19 cellular contexts compared by ENCODE assay signal in genomic region chr18:37489011-37489410, GRCh38.
A peak's percentile ranks its signal among the peaks of the same experiment; 100 is the strongest.
DNase-seq lines count a peak whose midpoint lies in the region; ATAC-seq and TF ChIP-seq lines count a peak whose summit lies in the region.
"Had no signal": no experiment of that assay in that cellular context is flagged by ENCODE, and none has a peak within 500 bp of the region (broad histone marks: within the 10 kb centered on the region; RNA-seq: fewer than 3 reads in every experiment).

No MANE protein-coding gene starts in this region.

- no peak overlapping the region for H3K4me3 ChIP-seq in GM23338
- H3K4me3 ChIP-seq in neuronal stem cell (ENCODE audit: low read length in 2 of 2): no peak overlapping the region
- no peak overlapping the region for H3K4me3 ChIP-seq in psoas muscle
- H3K4me3 ChIP-seq: BLaER1 had no signal

- H3K79me1 ChIP-seq in neuronal stem cell (ENCODE audit: low read depth, low read length): no peaks in the 10 kb centered on the region

- H3K27me3 ChIP-seq in GM23338 (ENCODE audit: insufficient read depth) (peaks cover 37% of the 10 kb centered on the region), neuronal stem cell (ENCODE audit: control insufficient read depth in 3 of 3, insufficient read depth in 3 of 3, low read depth in 1 of 3, low read length in 3 of 3) (peaks cover 6 to 51% (median 33%) of the 10 kb centered on the region in 3 experiments), psoas muscle (ENCODE audit: insufficient read depth in 3 of 3, low read length in 2 of 3) (peaks cover 0 to 75% (median 27%) of the 10 kb centered on the region in 3 donors)
- H3K27me3 ChIP-seq: BLaER1 had no signal

- ATAC-seq in GM23338 (no peak), psoas muscle (no peak)
- ATAC-seq: CD8-positive, alpha-beta T cell; HCT116 had no signal

- TF ChIP-seq CTCF in GM23338 (conservative IDR thresholded peaks at IDR 0.05; ENCODE audit: low read depth in 2 of 2) (no peak), psoas muscle (IDR thresholded peaks at IDR 0.05) (no peak)

- no peaks in the 10 kb centered on the region; the same call in 1 of the 2 replicates for H3K9me2 ChIP-seq in GM23338 (ENCODE audit: insufficient read depth)

- H3K23ac ChIP-seq in neuronal stem cell (ENCODE audit: low read depth, low read length, poor library complexity): no peak overlapping the region

- H3K36me3 Mint-ChIP-seq in GM23338 (ENCODE audit: low read depth): no peaks in the 10 kb centered on the region; the same call in 2 of the 3 replicates
- H3K36me3 Mint-ChIP-seq: CD8-positive, alpha-beta T cell had no signal

- intact Hi-C loops in psoas muscle (cut with DNase I): loop anchor here in 1 of 2 donors (5.0 kb wide), 1 partner anchor 53 kb away; no protein-coding TSS in a partner anchor

- H4K91ac ChIP-seq in neuronal stem cell (ENCODE audit: low read depth, low read length, poor library complexity): peak overlapping the region; percentile 32

- H3K9me3 ChIP-seq in neuronal stem cell (replicated peaks in 1 of 2; ENCODE audit: control insufficient read depth in 2 of 2, insufficient read depth in 1 of 2, low read depth in 1 of 2, low read length in 2 of 2): no peaks in the 10 kb centered on the region
- H3K9me3 ChIP-seq in psoas muscle: no peaks in the 10 kb centered on the region

- H3K27ac ChIP-seq in GM23338 (ENCODE audit: low read depth) (no peak overlapping the region), cingulate gyrus (ENCODE audit: low read depth, low read length) (peak overlapping the region; percentile 8), neuronal stem cell (replicated peaks; ENCODE audit: low read length) (no peak overlapping the region), psoas muscle (no peak overlapping the region)
- H3K27ac ChIP-seq: 22Rv1, BLaER1, C4-2B had no signal

- no peak overlapping the region for H4K8ac ChIP-seq in neuronal stem cell (ENCODE audit: low read depth, low read length)

- H2AFZ ChIP-seq in GM23338: no peak overlapping the region
- no peak overlapping the region for H2AFZ ChIP-seq in neuronal stem cell (ENCODE audit: low read length)

- H3K4me1 ChIP-seq in GM23338 (ENCODE audit: insufficient read depth) (peaks cover 49% of the 10 kb centered on the region), neuronal stem cell (ENCODE audit: control insufficient read depth in 2 of 2, insufficient read depth in 1 of 2, low read depth in 1 of 2, low read length in 2 of 2) (peaks cover 0 to 10% of the 10 kb centered on the region in 2 donors), psoas muscle (no peaks in the 10 kb centered on the region)

- no peak overlapping the region for H2BK15ac ChIP-seq in neuronal stem cell (ENCODE audit: low read length)

- no peak overlapping the region for H3K4ac ChIP-seq in neuronal stem cell (ENCODE audit: low read length)

- no peak overlapping the region for H3K4me3 Mint-ChIP-seq in GM23338
- H3K4me3 Mint-ChIP-seq: B cell; CD4-positive, CD25-positive, alpha-beta regulatory T cell; CD8-positive, alpha-beta T cell had no signal

- no peaks in the 10 kb centered on the region; the same call in 2 of the 3 replicates for H3K9me3 Mint-ChIP-seq in GM23338
- H3K9me3 Mint-ChIP-seq: CD8-positive, alpha-beta T cell had no signal

- DNase-seq in NCI-H82 (lab: John Stamatoyannopoulos, UW): peak; percentile 61
- no peak for DNase-seq in NCI-H82 treated with DMSO at 0.1 percent for 48 hours (lab: John Stamatoyannopoulos, UW; ENCODE audit: unreplicated experiment)
- no peak for DNase-seq in GM23338 (ENCODE audit: low spot score)
- DNase-seq in neuronal stem cell (ENCODE audit: low spot score): no peak
- no peak for DNase-seq in NCI-H187 (lab: John Stamatoyannopoulos, UW)
- DNase-seq in psoas muscle: no peak
- no peak for DNase-seq in NCI-H146 treated with DMSO at 0.1 percent for 48 hours (lab: John Stamatoyannopoulos, UW; ENCODE audit: unreplicated experiment)
- DNase-seq: CD4-positive, CD25-positive, alpha-beta regulatory T cell; CD8-positive, alpha-beta T cell; DMS153; DND-41; GOT3; H7 had no signal

- H3K14ac ChIP-seq in neuronal stem cell (ENCODE audit: low read length): no peak overlapping the region

- no peak overlapping the region for H2BK5ac ChIP-seq in neuronal stem cell (ENCODE audit: low read length)

- H2AK5ac ChIP-seq in neuronal stem cell (ENCODE audit: low read depth, low read length): peak overlapping the region; percentile 88

- H3K27me3 Mint-ChIP-seq in GM23338 (ENCODE audit: insufficient read depth, low read depth, poor library complexity): peaks cover 38% of the 10 kb centered on the region

- WGBS in neuronal stem cell (ENCODE audit: extremely low coverage in 2 of 2, insufficient read length in 2 of 2, insufficient replicate concordance in 1 of 2), 2 donors: no CpG with 5 or more reads among the region's 9 CpGs
- WGBS in psoas muscle, 3 donors: 73 to 81% (median 77%) methylated on average over 9 of the region's 9 CpGs

- H3F3A ChIP-seq in GM23338 (replicated peaks; ENCODE audit: low read depth): peaks cover 8% of the 10 kb centered on the region; the same call in 1 of the 2 replicates

- H2BK12ac ChIP-seq in neuronal stem cell (ENCODE audit: low read length): no peak overlapping the region

- no peaks in the 10 kb centered on the region for H3K79me2 ChIP-seq in GM23338 (replicated peaks; ENCODE audit: insufficient read depth)

- H2BK120ac ChIP-seq in neuronal stem cell (ENCODE audit: low read depth, low read length): no peak overlapping the region

- H3K4me2 ChIP-seq in GM23338: no peak overlapping the region
- no peak overlapping the region for H3K4me2 ChIP-seq in neuronal stem cell (ENCODE audit: insufficient read depth, low read length, poor library complexity, severe bottlenecking)
- H3K4me2 ChIP-seq: BLaER1 had no signal

- H3K36me3 ChIP-seq in GM23338 (ENCODE audit: insufficient read depth) (no peaks in the 10 kb centered on the region), neuronal stem cell (replicated peaks in 1 of 2; ENCODE audit: control insufficient read depth in 2 of 2, insufficient read depth in 2 of 2, low read length in 2 of 2) (no peaks in the 10 kb centered on the region), psoas muscle (ENCODE audit: insufficient read depth in 1 of 2, low read depth in 1 of 2) (no peaks in the 10 kb centered on the region)
- H3K36me3 ChIP-seq: BLaER1 had no signal

- H3K18ac ChIP-seq in neuronal stem cell (ENCODE audit: low read length): peak overlapping the region; percentile 19

- H3K27ac Mint-ChIP-seq in GM23338: peak overlapping the region; percentile 23; the same call in 1 of the 2 replicates
- H3K27ac Mint-ChIP-seq: B cell; CD4-positive, CD25-positive, alpha-beta regulatory T cell; CD8-positive, alpha-beta T cell had no signal

- H3K9ac ChIP-seq in neuronal stem cell (ENCODE audit: low read depth, low read length, poor library complexity): no peak overlapping the region
- H3K9ac ChIP-seq: BLaER1 had no signal

- no peaks in the 10 kb centered on the region for H4K20me1 ChIP-seq in GM23338 (replicated peaks; ENCODE audit: insufficient read depth)
- H4K20me1 ChIP-seq: BLaER1 had no signal

- peaks cover 75% of the 10 kb centered on the region for H3K4me1 Mint-ChIP-seq in GM23338

TF ChIP-seq in GM23338, 12 proteins besides CTCF, POLR2A, EP300 and RAD21:
- TF ChIP-seq NANOG (IDR thresholded peaks at IDR 0.05; ENCODE audit: borderline replicate concordance) (no peak), CREB1 (CRISPR knock-in tag; IDR thresholded peaks at IDR 0.05; ENCODE audit: low read depth) (no peak), STAT1 (IDR thresholded peaks at IDR 0.05; ENCODE audit: unreplicated experiment) (no peak), ZNF114 (CRISPR knock-in tag; IDR thresholded peaks at IDR 0.05) (no peak), EZH2 (IDR thresholded peaks at IDR 0.05; ENCODE audit: low read depth, unreplicated experiment) (no peak)
- TF ChIP-seq, protein P1, sequence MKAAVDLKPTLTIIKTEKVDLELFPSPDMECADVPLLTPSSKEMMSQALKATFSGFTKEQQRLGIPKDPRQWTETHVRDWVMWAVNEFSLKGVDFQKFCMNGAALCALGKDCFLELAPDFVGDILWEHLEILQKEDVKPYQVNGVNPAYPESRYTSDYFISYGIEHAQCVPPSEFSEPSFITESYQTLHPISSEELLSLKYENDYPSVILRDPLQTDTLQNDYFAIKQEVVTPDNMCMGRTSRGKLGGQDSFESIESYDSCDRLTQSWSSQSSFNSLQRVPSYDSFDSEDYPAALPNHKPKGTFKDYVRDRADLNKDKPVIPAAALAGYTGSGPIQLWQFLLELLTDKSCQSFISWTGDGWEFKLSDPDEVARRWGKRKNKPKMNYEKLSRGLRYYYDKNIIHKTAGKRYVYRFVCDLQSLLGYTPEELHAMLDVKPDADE (IDR thresholded peaks at IDR 0.05): no peak
- TF ChIP-seq, protein P2, sequence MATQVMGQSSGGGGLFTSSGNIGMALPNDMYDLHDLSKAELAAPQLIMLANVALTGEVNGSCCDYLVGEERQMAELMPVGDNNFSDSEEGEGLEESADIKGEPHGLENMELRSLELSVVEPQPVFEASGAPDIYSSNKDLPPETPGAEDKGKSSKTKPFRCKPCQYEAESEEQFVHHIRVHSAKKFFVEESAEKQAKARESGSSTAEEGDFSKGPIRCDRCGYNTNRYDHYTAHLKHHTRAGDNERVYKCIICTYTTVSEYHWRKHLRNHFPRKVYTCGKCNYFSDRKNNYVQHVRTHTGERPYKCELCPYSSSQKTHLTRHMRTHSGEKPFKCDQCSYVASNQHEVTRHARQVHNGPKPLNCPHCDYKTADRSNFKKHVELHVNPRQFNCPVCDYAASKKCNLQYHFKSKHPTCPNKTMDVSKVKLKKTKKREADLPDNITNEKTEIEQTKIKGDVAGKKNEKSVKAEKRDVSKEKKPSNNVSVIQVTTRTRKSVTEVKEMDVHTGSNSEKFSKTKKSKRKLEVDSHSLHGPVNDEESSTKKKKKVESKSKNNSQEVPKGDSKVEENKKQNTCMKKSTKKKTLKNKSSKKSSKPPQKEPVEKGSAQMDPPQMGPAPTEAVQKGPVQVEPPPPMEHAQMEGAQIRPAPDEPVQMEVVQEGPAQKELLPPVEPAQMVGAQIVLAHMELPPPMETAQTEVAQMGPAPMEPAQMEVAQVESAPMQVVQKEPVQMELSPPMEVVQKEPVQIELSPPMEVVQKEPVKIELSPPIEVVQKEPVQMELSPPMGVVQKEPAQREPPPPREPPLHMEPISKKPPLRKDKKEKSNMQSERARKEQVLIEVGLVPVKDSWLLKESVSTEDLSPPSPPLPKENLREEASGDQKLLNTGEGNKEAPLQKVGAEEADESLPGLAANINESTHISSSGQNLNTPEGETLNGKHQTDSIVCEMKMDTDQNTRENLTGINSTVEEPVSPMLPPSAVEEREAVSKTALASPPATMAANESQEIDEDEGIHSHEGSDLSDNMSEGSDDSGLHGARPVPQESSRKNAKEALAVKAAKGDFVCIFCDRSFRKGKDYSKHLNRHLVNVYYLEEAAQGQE (IDR thresholded peaks at IDR 0.05; ENCODE audit: unreplicated experiment): no peak
